In the genomic region with DNA sequence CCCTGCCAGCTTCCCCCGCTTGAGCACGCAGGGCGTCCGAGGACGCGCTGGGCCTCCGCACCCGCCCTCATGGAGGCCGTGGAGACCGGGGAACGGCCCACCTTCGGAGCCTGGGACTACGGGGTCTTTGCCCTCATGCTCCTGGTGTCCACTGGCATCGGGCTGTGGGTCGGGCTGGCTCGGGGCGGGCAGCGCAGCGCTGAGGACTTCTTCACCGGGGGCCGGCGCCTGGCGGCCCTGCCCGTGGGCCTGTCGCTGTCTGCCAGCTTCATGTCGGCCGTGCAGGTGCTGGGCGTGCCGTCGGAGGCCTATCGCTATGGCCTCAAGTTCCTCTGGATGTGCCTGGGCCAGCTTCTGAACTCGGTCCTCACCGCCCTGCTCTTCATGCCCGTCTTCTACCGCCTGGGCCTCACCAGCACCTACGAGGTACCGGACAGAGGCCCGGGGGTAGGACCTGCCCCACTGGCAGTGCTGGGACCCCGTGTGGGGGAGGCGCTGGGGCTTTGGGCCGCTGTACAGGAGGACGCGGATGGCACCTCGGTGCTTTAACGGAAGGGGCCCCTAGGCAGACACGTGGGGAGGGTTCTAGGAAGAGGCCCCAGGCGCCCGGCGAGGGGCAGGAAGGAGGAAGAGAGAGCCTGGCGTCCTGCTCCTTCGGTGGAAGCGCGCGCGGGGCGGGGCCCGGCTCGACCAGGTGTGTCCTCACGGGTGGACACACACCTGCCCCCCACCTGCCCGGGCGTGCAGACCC, we compare ENCODE assay signal across 12 cellular contexts. TPM values are rescaled to one million over a fixed set of nuclear protein-coding genes. Genes with fewer than 3 reads are reported as not detected.
DNase-seq lines count a peak whose midpoint lies in the region; ATAC-seq, FAIRE-seq and TF ChIP-seq lines count a peak whose summit lies in the region.
"Had no signal": no experiment of that assay in that cellular context is flagged by ENCODE, and none has a peak within 500 bp of the region (broad histone marks: within the 10 kb centered on the region; RNA-seq: fewer than 3 reads in every experiment).

No MANE protein-coding gene starts in this region.

- H3K27ac Mint-ChIP-seq in IgD-negative memory B cell = peak overlapping the region in 1 of 3 donors; percentile 32

- peak overlapping the region; percentile 30 to 81 (median 49) for H3K4me3 Mint-ChIP-seq in IgD-negative memory B cell

- H3K4me2 ChIP-seq in endothelial cell of umbilical vein (ENCODE audit: insufficient read depth, low read length) = no peak overlapping the region

- no peaks in the 10 kb centered on the region for H3K9me1 ChIP-seq in endothelial cell of umbilical vein (replicated peaks; ENCODE audit: control insufficient read depth, extremely low read depth, insufficient read depth, low read length)

- no peaks in the 10 kb centered on the region for H3K4me1 ChIP-seq in endothelial cell of umbilical vein (ENCODE audit: control insufficient read depth, extremely low read depth, insufficient read depth, low read length)

- H3K9me3 ChIP-seq in endothelial cell of umbilical vein (replicated peaks; ENCODE audit: control insufficient read depth, insufficient read depth, low read length) = no peaks in the 10 kb centered on the region
- H3K9me3 ChIP-seq: gastroesophageal sphincter had no signal

- H3K4me1 Mint-ChIP-seq in IgD-negative memory B cell = peaks cover 0 to 2% (median 1%) of the 10 kb centered on the region in 3 donors

- H3K9me3 Mint-ChIP-seq in IgD-negative memory B cell = no peaks in the 10 kb centered on the region

- H4K20me1 ChIP-seq in endothelial cell of umbilical vein (replicated peaks; ENCODE audit: control insufficient read depth, extremely low read depth, insufficient read depth, low read length) = no peaks in the 10 kb centered on the region

- intact Hi-C loops in endothelial cell of umbilical vein (cut with micrococcal nuclease) = no loop called here

- BruUV-seq in endothelial cell of umbilical vein (replicated peaks; lab: Mats Ljungman, UMichigan) = no TSS peak

- H2AFZ ChIP-seq in endothelial cell of umbilical vein (ENCODE audit: low read depth, low read length) = no peak overlapping the region

- no peak for TF ChIP-seq CTCF in endothelial cell of umbilical vein (IDR thresholded peaks at IDR 0.05; ENCODE audit: extremely low read depth in 1 of 2, insufficient read depth in 1 of 2, low read depth in 1 of 2, low read length in 2 of 2)

- peaks cover 41 to 52% of the 10 kb centered on the region in 2 experiments for H3K27me3 ChIP-seq in endothelial cell of umbilical vein (ENCODE audit: control insufficient read depth in 2 of 2, insufficient read depth in 2 of 2, low read length in 2 of 2)

- dilution Hi-C loops in endothelial cell of umbilical vein (cut with MboI; ENCODE audit: extremely low pct_ligation_motif_present, low sequenced_read_pairs) = no loop called here

- POLR2A ChIA-PET in endothelial cell of umbilical vein (lab: Charles Lee) = interaction anchor here (2.8 kb wide), 1 partner anchor 13 kb away, joined by 13 read pairs; a partner anchor contains a TSS

- no peak overlapping the region for H3K27ac ChIP-seq in endothelial cell of umbilical vein (ENCODE audit: insufficient read depth, low read depth, low read length)
- H3K27ac ChIP-seq: gastroesophageal sphincter had no signal

- peak; percentile 42 to 44 for DNase-seq in activated CD4-positive, alpha-beta T cell treated with anti-CD3 and anti-CD28 coated beads, Interleukin-2, amount 50 U/mL, for 4 hours
- DNase-seq in endothelial cell of umbilical vein (ENCODE audit: low read depth, low spot score) = no peak
- DNase-seq in stimulated activated CD4-positive, alpha-beta T cell treated with anti-CD3 and anti-CD28 coated beads, Interleukin-4, amount 100 ng/mL, for 24 hours = peak; percentile 55
- no peak for DNase-seq in glomerular visceral epithelial cell (ENCODE audit: extremely low spot score)
- DNase-seq in globus pallidus (ENCODE audit: low spot score) = no peak
- DNase-seq: DMS153 had no signal

- TF ChIP-seq POLR2A in endothelial cell of umbilical vein (IDR thresholded peaks at IDR 0.05; ENCODE audit: low read depth, low read length) (no peak), GM18505 (IDR thresholded peaks at IDR 0.05; ENCODE audit: borderline replicate concordance, extremely low read depth, insufficient read depth, insufficient read length) (no peak)

- no peak for FAIRE-seq in endothelial cell of umbilical vein (lab: Jason Lieb, UNC)
- FAIRE-seq: bronchial epithelial cell, TTC549 had no signal

- H3K36me3 ChIP-seq in endothelial cell of umbilical vein (ENCODE audit: control insufficient read depth in 2 of 2, extremely low read depth in 1 of 2, insufficient read depth in 2 of 2, low read length in 2 of 2) = no peaks in the 10 kb centered on the region
- H3K36me3 ChIP-seq: gastroesophageal sphincter had no signal

- no peaks in the 10 kb centered on the region for H3K79me2 ChIP-seq in endothelial cell of umbilical vein (ENCODE audit: control insufficient read depth, insufficient read depth, low read length)

- CTCF ChIA-PET in endothelial cell of umbilical vein (lab: Charles Lee) = interaction anchor here (1.0 to 5.0 kb wide), 5 partner anchors 10 to 123 kb away, joined by 4 to 118 read pairs (median 4); a partner anchor contains a TSS

- peaks cover 15% of the 10 kb centered on the region for H3K27me3 Mint-ChIP-seq in IgD-negative memory B cell

- no peak for ATAC-seq in GM18498 (IDR thresholded peaks at IDR 0.05; ENCODE audit: unreplicated experiment)
- no peak for ATAC-seq in GM18505 (IDR thresholded peaks at IDR 0.05; ENCODE audit: unreplicated experiment)
- ATAC-seq: gastroesophageal sphincter had no signal

- no peaks in the 10 kb centered on the region for H3K36me3 Mint-ChIP-seq in IgD-negative memory B cell

- H3K4me3 ChIP-seq in endothelial cell of umbilical vein (replicated peaks in 1 of 3; ENCODE audit: insufficient read depth in 1 of 3, low read depth in 1 of 3, low read length in 3 of 3) = no peak overlapping the region

- no peak overlapping the region for H3K9ac ChIP-seq in endothelial cell of umbilical vein (replicated peaks; ENCODE audit: extremely low read depth, insufficient read depth, low read length)

TF ChIP-seq in endothelial cell of umbilical vein, 7 proteins besides CTCF, POLR2A, EP300 and RAD21:
- TF ChIP-seq MYC (IDR thresholded peaks at IDR 0.05; ENCODE audit: low read depth, low read length) (no peak), FOS (IDR thresholded peaks at IDR 0.05; ENCODE audit: borderline replicate concordance, insufficient read depth, low read length) (no peak), EZH2 (IDR thresholded peaks at IDR 0.05; ENCODE audit: borderline replicate concordance, low read depth, low read length, severe bottlenecking) (peak; percentile 92), JUN (IDR thresholded peaks at IDR 0.05; ENCODE audit: borderline replicate concordance, insufficient read depth, insufficient read length, low read depth) (no peak), GATA2 (IDR thresholded peaks at IDR 0.05; ENCODE audit: insufficient read depth, insufficient read length, low read depth, low read length) (no peak), POLR2AphosphoS5 (IDR thresholded peaks at IDR 0.05; ENCODE audit: insufficient read depth, low read depth, low read length) (no peak)
- TF ChIP-seq, protein P1, sequence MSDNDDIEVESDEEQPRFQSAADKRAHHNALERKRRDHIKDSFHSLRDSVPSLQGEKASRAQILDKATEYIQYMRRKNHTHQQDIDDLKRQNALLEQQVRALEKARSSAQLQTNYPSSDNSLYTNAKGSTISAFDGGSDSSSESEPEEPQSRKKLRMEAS (IDR thresholded peaks at IDR 0.05; ENCODE audit: insufficient read depth, insufficient read length) = no peak
TF ChIP-seq in endothelial cell of umbilical vein: peak in this region for 1.

RNA-seq across cellular contexts. Expression of a gene that starts 0.7 kb away (rescaled TPM):
- not detected for polyA plus RNA-seq in IgD-negative memory B cell
- not detected in 2 replicates for total RNA-seq in endothelial cell of umbilical vein
- not detected in 2 replicates for polyA plus RNA-seq in endothelial cell of umbilical vein
- polyA plus RNA-seq in endothelial cell of umbilical vein (2011; cell fraction: cytosol; rRNA removed) = not detected in 2 replicates
- polyA plus RNA-seq in endothelial cell of umbilical vein (2011; cell fraction: nucleus; rRNA removed) = not detected in 2 replicates
- not detected in 2 replicates for polyA plus RNA-seq in endothelial cell of umbilical vein (2012)
- polyA minus RNA-seq in endothelial cell of umbilical vein = not detected in 2 replicates
- not detected for polyA minus RNA-seq in endothelial cell of umbilical vein (2011; cell fraction: cytosol; rRNA and poly(A)+ RNA removed)
- polyA minus RNA-seq in endothelial cell of umbilical vein (2011; cell fraction: nucleus; rRNA and poly(A)+ RNA removed) = not detected in 2 replicates

RNA-seq across cellular contexts. Expression of a gene that starts 12.7 kb away (rescaled TPM):
- polyA plus RNA-seq in IgD-negative memory B cell (5,234 TPM), endothelial cell of umbilical vein (2,869 and 3,230 TPM in 2 replicates)
- total RNA-seq in endothelial cell of umbilical vein = 1,947 and 1,970 TPM in 2 replicates
- 1,742 and 2,351 TPM in 2 replicates for polyA plus RNA-seq in endothelial cell of umbilical vein (2011; cell fraction: cytosol; rRNA removed)
- polyA plus RNA-seq in endothelial cell of umbilical vein (2011; cell fraction: nucleus; rRNA removed) = 547 and 580 TPM in 2 replicates
- polyA plus RNA-seq in endothelial cell of umbilical vein (2012) = 2,356 and 2,897 TPM in 2 replicates
- 424 and 462 TPM in 2 replicates for polyA minus RNA-seq in endothelial cell of umbilical vein
- 2,506 TPM for polyA minus RNA-seq in endothelial cell of umbilical vein (2011; cell fraction: cytosol; rRNA and poly(A)+ RNA removed)
- polyA minus RNA-seq in endothelial cell of umbilical vein (2011; cell fraction: nucleus; rRNA and poly(A)+ RNA removed) = 137 and 215 TPM in 2 replicates

RNA-seq across cellular contexts. Expression of a gene that starts 24.6 kb away (rescaled TPM):
- polyA plus RNA-seq in IgD-negative memory B cell (56.3 TPM), endothelial cell of umbilical vein (3.8 and 5.1 TPM in 2 replicates)
- total RNA-seq in endothelial cell of umbilical vein = 3.1 and 3.4 TPM in 2 replicates
- 2.2 and 2.8 TPM in 2 replicates for polyA plus RNA-seq in endothelial cell of umbilical vein (2011; cell fraction: cytosol; rRNA removed)
- 9.6 and 11.4 TPM in 2 replicates for polyA plus RNA-seq in endothelial cell of umbilical vein (2011; cell fraction: nucleus; rRNA removed)
- polyA plus RNA-seq in endothelial cell of umbilical vein (2012) = 0.80 and 1.3 TPM in 2 replicates
- polyA minus RNA-seq in endothelial cell of umbilical vein = 3.7 and 5.1 TPM in 2 replicates
- 0.82 TPM for polyA minus RNA-seq in endothelial cell of umbilical vein (2011; cell fraction: cytosol; rRNA and poly(A)+ RNA removed)
- 3.5 and 4.3 TPM in 2 replicates for polyA minus RNA-seq in endothelial cell of umbilical vein (2011; cell fraction: nucleus; rRNA and poly(A)+ RNA removed)

RNA-seq across cellular contexts. Expression of a gene that starts 51.1 kb away (rescaled TPM):
- polyA plus RNA-seq in IgD-negative memory B cell = 1.7 TPM
- not detected in 2 replicates for total RNA-seq in endothelial cell of umbilical vein
- not detected in 2 replicates for polyA plus RNA-seq in endothelial cell of umbilical vein
- polyA plus RNA-seq in endothelial cell of umbilical vein (2011; cell fraction: cytosol; rRNA removed) = not detected in 2 replicates
- not detected in 2 replicates for polyA plus RNA-seq in endothelial cell of umbilical vein (2011; cell fraction: nucleus; rRNA removed)
- not detected in 2 replicates for polyA plus RNA-seq in endothelial cell of umbilical vein (2012)
- polyA minus RNA-seq in endothelial cell of umbilical vein = not detected in 2 replicates
- not detected for polyA minus RNA-seq in endothelial cell of umbilical vein (2011; cell fraction: cytosol; rRNA and poly(A)+ RNA removed)
- not detected in 2 replicates for polyA minus RNA-seq in endothelial cell of umbilical vein (2011; cell fraction: nucleus; rRNA and poly(A)+ RNA removed)
- total RNA-seq: bronchial epithelial cell, gastroesophageal sphincter had no signal

Comparison
In these comparisons a context has a peak if more than half of its experiments do, and no peak if none do; other contexts are left out.
1. DNase-seq: peak in activated CD4-positive, alpha-beta T cell treated with anti-CD3 and anti-CD28 coated beads, Interleukin-2, amount 50 U/mL, for 4 hours (2 of 2) and stimulated activated CD4-positive, alpha-beta T cell treated with anti-CD3 and anti-CD28 coated beads, Interleukin-4, amount 100 ng/mL, for 24 hours (single experiment); none in endothelial cell of umbilical vein (single experiment), glomerular visceral epithelial cell (single experiment) and globus pallidus (single experiment).